ENCODE assay signal across 17 cellular contexts in genomic region chr12:95178136-95178535, GRCh38. TPM values are rescaled to one million over a fixed set of nuclear protein-coding genes. Genes with fewer than 3 reads are reported as not detected.
A peak's percentile ranks its signal among the peaks of the same experiment; 100 is the strongest.
DNase-seq lines count a peak whose midpoint lies in the region; ATAC-seq and TF ChIP-seq lines count a peak whose summit lies in the region.
"Had no signal": no experiment of that assay in that cellular context is flagged by ENCODE, and none has a peak within 500 bp of the region (broad histone marks: within the 10 kb centered on the region; RNA-seq: fewer than 3 reads in every experiment).

No MANE protein-coding gene starts in this region.

- POLR2A ChIA-PET in PC-3 (lab: Charles Lee; ENCODE audit: unreplicated experiment): no interaction called here
- POLR2A ChIA-PET in activated CD8-positive, alpha-beta T cell treated with anti-CD3 and anti-CD28 coated beads for 36 hours (lab: Charles Lee): no interaction called here

- H3K27me3 ChIP-seq in PC-3 (ENCODE audit: low read length) (no peaks in the 10 kb centered on the region), mesenchymal stem cell (ENCODE audit: control insufficient read depth in 1 of 2, insufficient read depth in 1 of 2, low read length in 2 of 2) (no peaks in the 10 kb centered on the region)
- H3K27me3 ChIP-seq: BLaER1 had no signal

- no peak overlapping the region for H3K4ac ChIP-seq in mesenchymal stem cell (ENCODE audit: low read depth in 1 of 2, low read length in 2 of 2)

- no peak overlapping the region for H3K27ac Mint-ChIP-seq in activated CD8-positive, alpha-beta T cell treated with anti-CD3 and anti-CD28 coated beads for 36 hours
- H3K27ac Mint-ChIP-seq: CD8-positive, alpha-beta memory T cell had no signal

- DNase-seq in DMS53 (lab: John Stamatoyannopoulos, UW) (peak; percentile 21), DMS53 treated with DMSO at 0.1 percent for 48 hours (lab: John Stamatoyannopoulos, UW; ENCODE audit: unreplicated experiment) (no peak), PC-3 (peak; percentile 61), mesenchymal stem cell (no peak)
- DNase-seq in activated CD8-positive, alpha-beta T cell treated with anti-CD3 and anti-CD28 coated beads for 36 hours: no peak
- DNase-seq: AML-193; CD8-positive, alpha-beta memory T cell; DMS 273 treated with DMSO at 0.1 percent for 48 hours; DND-41; GF-D8; HCEC 1CT; HFFc6; KBM-7 had no signal

- H2AK5ac ChIP-seq in mesenchymal stem cell (ENCODE audit: low read length, severe bottlenecking): peak overlapping the region; percentile 68

- no peak overlapping the region for H3K4me3 Mint-ChIP-seq in activated CD8-positive, alpha-beta T cell treated with anti-CD3 and anti-CD28 coated beads for 36 hours
- H3K4me3 Mint-ChIP-seq: CD8-positive, alpha-beta memory T cell; HFFc6 had no signal

- H3K4me1 ChIP-seq in PC-3 (ENCODE audit: insufficient read depth, low read length) (peaks cover 20% of the 10 kb centered on the region), mesenchymal stem cell (ENCODE audit: control insufficient read depth, insufficient read depth, low read depth, low read length) (peaks cover 10% of the 10 kb centered on the region)
- H3K4me1 ChIP-seq: BLaER1 had no signal

- no peak overlapping the region for H3K14ac ChIP-seq in mesenchymal stem cell (ENCODE audit: low read length in 2 of 2)

- H3K4me2 ChIP-seq in PC-3 (ENCODE audit: low read length): no peak overlapping the region
- H3K4me2 ChIP-seq in mesenchymal stem cell (ENCODE audit: low read length, poor library complexity, severe bottlenecking): no peak overlapping the region
- H3K4me2 ChIP-seq: BLaER1 had no signal

- H3K36me3 ChIP-seq in PC-3 (ENCODE audit: low read depth, low read length): no peaks in the 10 kb centered on the region
- peaks cover 0 to 6% of the 10 kb centered on the region in 2 experiments for H3K36me3 ChIP-seq in mesenchymal stem cell (ENCODE audit: control insufficient read depth in 1 of 2, insufficient read depth in 2 of 2, low read depth in 1 of 2, low read length in 2 of 2)

- no peaks in the 10 kb centered on the region for H3F3A ChIP-seq in PC-3 (ENCODE audit: low read length, unreplicated experiment)

- H3K36me3 Mint-ChIP-seq in activated CD8-positive, alpha-beta T cell treated with anti-CD3 and anti-CD28 coated beads for 36 hours (ENCODE audit: low read depth): no peaks in the 10 kb centered on the region
- H3K36me3 Mint-ChIP-seq: CD8-positive, alpha-beta memory T cell had no signal

- H3K9me2 ChIP-seq in PC-3 (replicated peaks; ENCODE audit: low read length): no peaks in the 10 kb centered on the region

- intact Hi-C loops in PC-3 (cut with micrococcal nuclease): no loop called here
- intact Hi-C loops in activated CD8-positive, alpha-beta T cell treated with anti-CD3 and anti-CD28 coated beads for 36 hours (cut with micrococcal nuclease): no loop called here

- no peaks in the 10 kb centered on the region for H4K20me1 ChIP-seq in PC-3 (ENCODE audit: low read length)
- H4K20me1 ChIP-seq: BLaER1 had no signal

- H3K9ac ChIP-seq in PC-3 (ENCODE audit: low read length) (no peak overlapping the region), mesenchymal stem cell (ENCODE audit: low read length) (no peak overlapping the region)
- H3K9ac ChIP-seq: BLaER1 had no signal

- H3K27ac ChIP-seq in PC-3 (ENCODE audit: low read length) (no peak overlapping the region), mesenchymal stem cell (ENCODE audit: low read length, poor library complexity, severe bottlenecking) (no peak overlapping the region)
- H3K27ac ChIP-seq: 22Rv1, BLaER1 had no signal

- no peak overlapping the region for H4K91ac ChIP-seq in mesenchymal stem cell (ENCODE audit: low read length)

- no peak for ATAC-seq in PC-3
- no peak for ATAC-seq in HG03159 (IDR thresholded peaks at IDR 0.05; ENCODE audit: unreplicated experiment)
- no peak for ATAC-seq in GM21576 (IDR thresholded peaks at IDR 0.05; ENCODE audit: unreplicated experiment)
- ATAC-seq in activated CD8-positive, alpha-beta T cell treated with anti-CD3 and anti-CD28 coated beads for 36 hours: no peak

- 97% methylated on average over 3 of the region's 4 CpGs for WGBS in mesenchymal stem cell

- H2BK120ac ChIP-seq in mesenchymal stem cell (ENCODE audit: low read depth, low read length): no peak overlapping the region

- no peaks in the 10 kb centered on the region for H3K27me3 Mint-ChIP-seq in activated CD8-positive, alpha-beta T cell treated with anti-CD3 and anti-CD28 coated beads for 36 hours

- H3K9me3 Mint-ChIP-seq in activated CD8-positive, alpha-beta T cell treated with anti-CD3 and anti-CD28 coated beads for 36 hours: no peaks in the 10 kb centered on the region
- H3K9me3 Mint-ChIP-seq: CD8-positive, alpha-beta memory T cell; HFFc6 had no signal

- TF ChIP-seq CTCF in PC-3 (conservative IDR thresholded peaks at IDR 0.05; ENCODE audit: low read depth, low read length): peak; percentile 28; the same call in 1 of the 2 replicates
- TF ChIP-seq CTCF in activated CD8-positive, alpha-beta T cell treated with anti-CD3 and anti-CD28 coated beads for 36 hours (IDR thresholded peaks at IDR 0.05): no peak

- H2AFZ ChIP-seq in PC-3 (ENCODE audit: low read length) (no peak overlapping the region), mesenchymal stem cell (ENCODE audit: low read depth, low read length) (no peak overlapping the region)

- no peak overlapping the region for H4K8ac ChIP-seq in mesenchymal stem cell (ENCODE audit: low read length)

- no peak overlapping the region for H2BK15ac ChIP-seq in mesenchymal stem cell (ENCODE audit: low read depth, poor library complexity, severe bottlenecking)

- H3K9me3 ChIP-seq in PC-3 (ENCODE audit: low read length) (no peaks in the 10 kb centered on the region), mesenchymal stem cell (ENCODE audit: control insufficient read depth, low read length) (no peaks in the 10 kb centered on the region)
- H3K9me3 ChIP-seq: BLaER1 had no signal

- H3K18ac ChIP-seq in mesenchymal stem cell (ENCODE audit: low read depth in 1 of 2, low read length in 2 of 2): no peak overlapping the region

- H3K79me1 ChIP-seq in mesenchymal stem cell (replicated peaks; ENCODE audit: low read length, poor library complexity, severe bottlenecking): peaks cover 12% of the 10 kb centered on the region

- H2BK5ac ChIP-seq in mesenchymal stem cell (ENCODE audit: low read depth, low read length, poor library complexity, severe bottlenecking): no peak overlapping the region

- H3K4me3 ChIP-seq in PC-3 (ENCODE audit: low read length): no peak overlapping the region
- no peak overlapping the region for H3K4me3 ChIP-seq in mesenchymal stem cell (ENCODE audit: insufficient read depth in 1 of 2, low read depth in 1 of 2, low read length in 2 of 2)
- H3K4me3 ChIP-seq: BLaER1 had no signal

- CTCF ChIA-PET in PC-3 (lab: Charles Lee): no interaction called here
- CTCF ChIA-PET in activated CD8-positive, alpha-beta T cell treated with anti-CD3 and anti-CD28 coated beads for 36 hours (lab: Charles Lee): no interaction called here

- no peaks in the 10 kb centered on the region for H3K4me1 Mint-ChIP-seq in activated CD8-positive, alpha-beta T cell treated with anti-CD3 and anti-CD28 coated beads for 36 hours (ENCODE audit: low read depth)
- H3K4me1 Mint-ChIP-seq: CD8-positive, alpha-beta memory T cell had no signal

- H2BK12ac ChIP-seq in mesenchymal stem cell (ENCODE audit: low read length in 2 of 2): no peak overlapping the region

- BruUV-seq in PC-3 (replicated peaks; lab: Mats Ljungman, UMichigan): no TSS peak

- H3K23ac ChIP-seq in mesenchymal stem cell (ENCODE audit: low read length in 2 of 2): no peak overlapping the region

- peaks cover 5% of the 10 kb centered on the region; the same call in 1 of the 2 replicates for H3K79me2 ChIP-seq in PC-3 (ENCODE audit: low read length)

RNA-seq across cellular contexts. Expression of gene FGD6, which starts 39.1 kb away (rescaled TPM):
- 14.2 and 14.3 TPM in 2 replicates for total RNA-seq in PC-3 (2014; rRNA removed)
- polyA plus RNA-seq in mesenchymal stem cell (2013, experiment 1 of 2): 3.5 TPM
- polyA plus RNA-seq in mesenchymal stem cell (2013, experiment 2 of 2): 3.6 TPM
- under 1 TPM; 0.41 to 0.54 TPM for total RNA-seq in activated CD8-positive, alpha-beta T cell treated with anti-CD3 and anti-CD28 coated beads for 36 hours

RNA-seq across cellular contexts. Expression of gene VEZT, which starts 39.5 kb away (rescaled TPM):
- 83.6 and 85.9 TPM in 2 replicates for total RNA-seq in PC-3 (2014; rRNA removed)
- 67.5 TPM for polyA plus RNA-seq in mesenchymal stem cell (2013, experiment 1 of 2)
- 66.4 TPM for polyA plus RNA-seq in mesenchymal stem cell (2013, experiment 2 of 2)
- 10 to 100 TPM; 46.9 to 51.7 TPM for total RNA-seq in activated CD8-positive, alpha-beta T cell treated with anti-CD3 and anti-CD28 coated beads for 36 hours

Comparison
In these comparisons a context has a peak if more than half of its experiments do, and no peak if none do; other contexts are left out.
1. DNase-seq: peak in DMS53 (single experiment) and PC-3 (single experiment); none in DMS53 treated with DMSO at 0.1 percent for 48 hours (single experiment), mesenchymal stem cell (single experiment) and activated CD8-positive, alpha-beta T cell treated with anti-CD3 and anti-CD28 coated beads for 36 hours (single experiment).